Comparison of ENCODE assay signal across 8 cellular contexts in genomic region chr6:156976144-156977088, GRCh38.
DNase-seq lines count a peak whose midpoint lies in the region; ATAC-seq and TF ChIP-seq lines count a peak whose summit lies in the region.

No MANE protein-coding gene starts in this region.

- TF ChIP-seq CTCF in heart right ventricle (IDR thresholded peaks at IDR 0.05) (no peak), vagina (IDR thresholded peaks at IDR 0.05) (no peak), GM10266 (IDR thresholded peaks at IDR 0.05; ENCODE audit: control insufficient read depth, insufficient read depth, low read depth, missing control alignments) (no peak)

- H3K4me1 ChIP-seq in heart right ventricle (peaks cover 0 to 93% (median 72%) of the 10 kb centered on the region in 9 donors), vagina (peaks cover 70% of the 10 kb centered on the region)

- H3K27me3 ChIP-seq in heart right ventricle = no peaks in the 10 kb centered on the region
- no peaks in the 10 kb centered on the region for H3K27me3 ChIP-seq in vagina

- WGBS in heart right ventricle, 2 donors = 51 to 52% methylated on average over 21 of the region's 21 CpGs

- H3K9me3 ChIP-seq in heart right ventricle = no peaks in the 10 kb centered on the region
- no peaks in the 10 kb centered on the region for H3K9me3 ChIP-seq in vagina

- DNase-seq in heart right ventricle = no peak
- no peak for DNase-seq in cardiac septum (ENCODE audit: low spot score)
- DNase-seq in activated CD4-positive, alpha-beta T cell treated with anti-CD3 and anti-CD28 coated beads, Interleukin-2, amount 50 U/mL, for 4 hours = peak; percentile 5 to 18
- DNase-seq in left kidney (ENCODE audit: low read depth, low spot score) = peak; percentile 43
- no peak for DNase-seq in vagina (ENCODE audit: extremely low spot score in 2 of 2)
- DNase-seq in GM10266 (ENCODE audit: extremely low spot score) = no peak
- no peak for DNase-seq in NCI-H446 treated with DMSO at 0.1 percent for 48 hours (lab: John Stamatoyannopoulos, UW)

- intact Hi-C loops in heart right ventricle (cut with DNase I) (loop anchor here in 1 of 10 donors (5.0 kb wide), 1 partner anchor 41 kb away; no protein-coding TSS in a partner anchor), cardiac septum (cut with DNase I) (no loop called here), vagina (cut with DNase I) (no loop called here)

- H3K36me3 ChIP-seq in heart right ventricle (no peaks in the 10 kb centered on the region), vagina (no peaks in the 10 kb centered on the region)

- ATAC-seq in heart right ventricle = peak in 3 of 8 donors; percentile 25 to 38 (median 35)
- ATAC-seq in GM19328 (IDR thresholded peaks at IDR 0.05; ENCODE audit: unreplicated experiment) = no peak

- H3K27ac ChIP-seq in heart right ventricle (peak overlapping the region in 1 of 10 donors; percentile 13), vagina (no peak overlapping the region)

- no peak for TF ChIP-seq POLR2A in vagina (IDR thresholded peaks at IDR 0.05)

- H3K4me3 ChIP-seq in heart right ventricle (peak overlapping the region in 7 of 10 donors; percentile 2 to 37 (median 29)), vagina (peak overlapping the region; percentile 4 to 18)

Comparison
In these comparisons a context has a peak if more than half of its experiments do, and no peak if none do; other contexts are left out.
1. DNase-seq: peak in activated CD4-positive, alpha-beta T cell treated with anti-CD3 and anti-CD28 coated beads, Interleukin-2, amount 50 U/mL, for 4 hours (2 of 2) and left kidney (single experiment); none in heart right ventricle (0 of 2), cardiac septum (single experiment), vagina (0 of 2), GM10266 (single experiment) and NCI-H446 treated with DMSO at 0.1 percent for 48 hours (single experiment).